Comparison of ENCODE assay signal across 1 cellular context in the genomic region with DNA sequence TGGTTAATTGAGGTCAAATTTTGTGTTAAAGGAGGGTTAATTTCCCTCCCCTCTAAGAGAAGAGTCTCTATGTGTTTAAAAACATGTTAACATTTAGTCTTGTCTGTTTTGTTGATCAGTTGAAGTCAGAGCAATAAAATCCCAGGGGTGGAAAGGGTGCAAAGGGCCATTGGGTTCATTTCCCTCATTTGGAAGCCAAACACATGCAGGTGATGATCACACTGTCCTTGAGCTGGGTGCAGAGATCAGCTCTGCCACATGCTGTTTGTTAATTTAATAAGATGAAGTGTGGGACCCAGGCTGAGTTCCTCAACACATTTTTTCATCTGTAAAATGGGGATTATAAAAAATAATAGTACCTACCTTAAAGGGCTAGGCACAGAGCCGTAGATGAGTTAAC.
TF ChIP-seq lines count a peak whose summit lies in the region.

No MANE protein-coding gene starts in this region.

TF ChIP-seq in K562, 482 proteins besides CTCF, POLR2A, EP300 and RAD21 (continued from another document):
- TF ChIP-seq, protein P1, sequence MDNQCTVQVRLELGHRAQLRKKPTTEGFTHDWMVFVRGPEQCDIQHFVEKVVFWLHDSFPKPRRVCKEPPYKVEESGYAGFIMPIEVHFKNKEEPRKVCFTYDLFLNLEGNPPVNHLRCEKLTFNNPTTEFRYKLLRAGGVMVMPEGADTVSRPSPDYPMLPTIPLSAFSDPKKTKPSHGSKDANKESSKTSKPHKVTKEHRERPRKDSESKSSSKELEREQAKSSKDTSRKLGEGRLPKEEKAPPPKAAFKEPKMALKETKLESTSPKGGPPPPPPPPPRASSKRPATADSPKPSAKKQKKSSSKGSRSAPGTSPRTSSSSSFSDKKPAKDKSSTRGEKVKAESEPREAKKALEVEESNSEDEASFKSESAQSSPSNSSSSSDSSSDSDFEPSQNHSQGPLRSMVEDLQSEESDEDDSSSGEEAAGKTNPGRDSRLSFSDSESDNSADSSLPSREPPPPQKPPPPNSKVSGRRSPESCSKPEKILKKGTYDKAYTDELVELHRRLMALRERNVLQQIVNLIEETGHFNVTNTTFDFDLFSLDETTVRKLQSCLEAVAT (IDR thresholded peaks at IDR 0.05): no peak
- TF ChIP-seq MYBL2 (IDR thresholded peaks at IDR 0.05; ENCODE audit: low read depth): no peak
- TF ChIP-seq MYBL2 (CRISPR knock-in tag; IDR thresholded peaks at IDR 0.05; ENCODE audit: borderline replicate concordance): no peak
- no peak for TF ChIP-seq PREB (CRISPR knock-in tag; IDR thresholded peaks at IDR 0.05)
- TF ChIP-seq IFI16 (CRISPR knock-in tag; IDR thresholded peaks at IDR 0.05): no peak
- no peak for TF ChIP-seq ZNF785 (CRISPR knock-in tag; IDR thresholded peaks at IDR 0.05)
- TF ChIP-seq SRSF3 (IDR thresholded peaks at IDR 0.05; ENCODE audit: insufficient read depth, low read length): no peak
